Comparison of ENCODE assay signal across 8 cellular contexts in genomic region chr9:88777498-88778312, GRCh38.
DNase-seq lines count a peak whose midpoint lies in the region; ATAC-seq, FAIRE-seq and TF ChIP-seq lines count a peak whose summit lies in the region.

No MANE protein-coding gene starts in this region.

- H3K4me1 ChIP-seq in adrenal gland (replicated peaks in 1 of 2) (peaks cover 12 to 35% of the 10 kb centered on the region in 2 donors), hepatocyte (ENCODE audit: insufficient read depth) (peaks cover 43% of the 10 kb centered on the region)

- FAIRE-seq in urothelium cell line (lab: Jason Lieb, UNC) (no peak), RCC 7860 (lab: Jason Lieb, UNC) (no peak)

- no peak overlapping the region for H3K4me2 ChIP-seq in hepatocyte

- H3K36me3 ChIP-seq in adrenal gland (replicated peaks in 1 of 2) (no peaks in the 10 kb centered on the region), hepatocyte (replicated peaks; ENCODE audit: insufficient read depth, low read depth) (no peaks in the 10 kb centered on the region)

- 61 to 66% (median 64%) methylated on average over 12 of the region's 12 CpGs for WGBS in adrenal gland, 4 donors
- WGBS in hepatocyte (ENCODE audit: low lambda C conversion rate, missing lambda C conversion rate): 69% methylated on average over 12 of the region's 12 CpGs

- DNase-seq in Right ventricle myocardium inferior (ENCODE audit: missing footprints): peak; percentile 77
- DNase-seq in cardiac septum (ENCODE audit: low spot score): no peak
- peak in 6 of 7 donors; percentile 37 to 78 (median 54) for DNase-seq in adrenal gland
- DNase-seq in hepatocyte (ENCODE audit: low spot score): no peak
- DNase-seq in urothelium cell line (ENCODE audit: low spot score): peak; percentile 31
- no peak for DNase-seq in RCC 7860 (ENCODE audit: low spot score)

- ATAC-seq in Right ventricle myocardium inferior (peak; percentile 51), HG03135 (IDR thresholded peaks at IDR 0.05; ENCODE audit: unreplicated experiment) (no peak), HG03342 (IDR thresholded peaks at IDR 0.05; ENCODE audit: unreplicated experiment) (no peak)

- intact Hi-C loops in Right ventricle myocardium inferior (cut with DNase I) (no loop called here), cardiac septum (cut with DNase I) (no loop called here), adrenal gland (cut with DNase I) (no loop called here)

- H3K4me3 ChIP-seq in adrenal gland: no peak overlapping the region
- H3K4me3 ChIP-seq in hepatocyte: no peak overlapping the region

- H3K27ac ChIP-seq in adrenal gland (peak overlapping the region in 4 of 5 donors; percentile 15 to 92 (median 56)), hepatocyte (peak overlapping the region; percentile 52)

- H3K27me3 ChIP-seq in adrenal gland (no peaks in the 10 kb centered on the region), hepatocyte (no peaks in the 10 kb centered on the region)

- no peaks in the 10 kb centered on the region for H3K79me2 ChIP-seq in hepatocyte

- TF ChIP-seq POLR2A in adrenal gland (IDR thresholded peaks at IDR 0.05): no peak

- no peak overlapping the region for H2AFZ ChIP-seq in hepatocyte

- H3K9me2 ChIP-seq in hepatocyte (replicated peaks; ENCODE audit: insufficient read depth): no peaks in the 10 kb centered on the region

- no peaks in the 10 kb centered on the region for H4K20me1 ChIP-seq in hepatocyte (ENCODE audit: insufficient read depth, poor library complexity, severe bottlenecking)

- TF ChIP-seq CTCF in adrenal gland (IDR thresholded peaks at IDR 0.05) (no peak), hepatocyte (IDR thresholded peaks at IDR 0.05; ENCODE audit: poor library complexity) (no peak)

- no peaks in the 10 kb centered on the region for H3K9me3 ChIP-seq in adrenal gland (replicated peaks in 1 of 3)
- H3K9me3 ChIP-seq in hepatocyte (ENCODE audit: low read depth): no peaks in the 10 kb centered on the region

Comparison
In these comparisons a context has a peak if more than half of its experiments do, and no peak if none do; other contexts are left out.
1. DNase-seq: peak in Right ventricle myocardium inferior (single experiment), adrenal gland (6 of 7) and urothelium cell line (single experiment); none in cardiac septum (single experiment), hepatocyte (single experiment) and RCC 7860 (single experiment).